Comparison of ENCODE assay signal across 28 cellular contexts in the genomic region with DNA sequence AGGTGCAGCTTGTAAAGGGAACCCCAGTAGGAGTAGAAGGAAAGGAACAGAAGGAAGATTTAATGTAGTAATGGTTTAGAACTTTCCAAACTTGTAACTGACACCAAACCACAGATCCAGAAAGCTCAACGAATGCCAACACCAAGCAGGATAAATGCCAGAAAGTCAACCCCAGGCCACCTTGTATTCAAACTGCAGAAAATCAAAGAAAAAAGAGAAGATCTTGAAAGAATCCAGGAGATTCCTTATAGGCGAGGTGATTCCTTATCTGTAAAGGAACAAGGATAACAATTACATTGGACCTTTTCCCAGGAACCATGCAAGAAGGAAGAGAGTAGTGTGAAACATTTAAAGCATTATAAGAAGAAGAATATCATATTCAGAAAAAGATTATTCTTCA.
"Had no signal": no experiment of that assay in that cellular context is flagged by ENCODE, and none has a peak within 500 bp of the region (broad histone marks: within the 10 kb centered on the region; RNA-seq: fewer than 3 reads in every experiment).

No MANE protein-coding gene starts in this region.

- H3K4me1 ChIP-seq: esophagus squamous epithelium, foreskin keratinocyte, heart left ventricle, pancreas, right lobe of liver, thyroid gland, vagina had no signal

- H3K27ac ChIP-seq: esophagus squamous epithelium, foreskin keratinocyte, gastroesophageal sphincter, heart left ventricle, hepatocyte, pancreas, right lobe of liver, stomach, thyroid gland, vagina had no signal

- H3K9me3 ChIP-seq: esophagus squamous epithelium, pancreas, right lobe of liver, stomach, thyroid gland, vagina had no signal

- H3K4me2 ChIP-seq: hepatocyte, smooth muscle cell had no signal

- H2AFZ ChIP-seq: hepatocyte had no signal

- H3K36me3 ChIP-seq: pancreas, right lobe of liver had no signal

- H3K27ac Mint-ChIP-seq: effector memory CD8-positive, alpha-beta T cell; memory B cell; natural killer cell had no signal

- H3K27me3 Mint-ChIP-seq: effector memory CD8-positive, alpha-beta T cell; memory B cell had no signal

- H3K79me2 ChIP-seq: hepatocyte had no signal

- H3K27me3 ChIP-seq: esophagus squamous epithelium, foreskin keratinocyte, gastroesophageal sphincter, heart left ventricle, hepatocyte, pancreas, right lobe of liver, stomach, thyroid gland, vagina had no signal

- H3K4me3 Mint-ChIP-seq: effector memory CD8-positive, alpha-beta T cell; memory B cell; natural killer cell had no signal

- ATAC-seq: effector memory CD8-positive, alpha-beta T cell; foreskin keratinocyte; gastroesophageal sphincter; heart left ventricle; left lobe of liver; natural killer cell; pancreas had no signal

- FAIRE-seq: endometrium, kidney, pancreas had no signal

- H3K4me3 ChIP-seq: esophagus squamous epithelium, gastroesophageal sphincter, heart left ventricle, hepatocyte, lung, pancreas, right lobe of liver, smooth muscle cell, stomach, thyroid gland, vagina had no signal

- DNase-seq: cortex of kidney; effector memory CD8-positive, alpha-beta T cell; erythroblast; esophagus squamous epithelium; foreskin keratinocyte; natural killer cell; occipital lobe; retina; stimulated activated CD4-positive, alpha-beta T cell treated with anti-CD3 and anti-CD28 coated beads, Interleukin-12 subunit alpha, Interleukin-12 subunit beta, amount 100 ng/mL, for 4 hours; stimulated activated CD4-positive, alpha-beta T cell treated with anti-CD3 and anti-CD28 coated beads, Interleukin-1b, Interleukin-23, amount 100 ng/mL, for 48 hours; stimulated activated CD4-positive, alpha-beta T cell treated with anti-CD3 and anti-CD28 coated beads, Interleukin-4, amount 100 ng/mL, for 1 hour; stimulated activated CD8-positive, alpha-beta memory T cell treated with anti-CD3 and anti-CD28 coated beads, Interleukin-4, amount 100 ng/mL, for 48 hours; stimulated activated naive CD4-positive, alpha-beta T cell treated with Interleukin-2 at 50 U/mL for 16 hours; stomach; thyroid gland; trophoblast cell had no signal
